In the genomic region with DNA sequence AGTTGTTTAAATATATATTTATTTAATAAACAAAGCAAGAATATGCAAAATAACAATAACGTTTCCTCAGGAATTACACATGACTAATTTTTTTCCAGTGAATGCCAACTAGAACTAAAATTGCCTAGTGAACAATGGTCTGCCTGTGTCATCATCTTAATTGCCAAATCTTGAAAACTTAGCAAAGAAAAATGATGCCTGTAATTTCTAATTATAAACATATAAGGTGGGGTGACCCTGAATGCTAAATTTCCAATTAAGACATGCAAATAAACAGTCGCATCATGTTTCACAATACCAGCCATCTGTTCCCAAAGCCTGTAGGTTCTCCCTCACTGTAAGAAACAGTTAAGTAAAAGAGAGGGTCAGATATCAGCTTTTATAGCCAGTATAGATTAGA, we compare ENCODE assay signal across 19 cellular contexts.
DNase-seq lines count a peak whose midpoint lies in the region; ATAC-seq and TF ChIP-seq lines count a peak whose summit lies in the region.
"Had no signal": no experiment of that assay in that cellular context is flagged by ENCODE, and none has a peak within 500 bp of the region (broad histone marks: within the 10 kb centered on the region; RNA-seq: fewer than 3 reads in every experiment).

No MANE protein-coding gene starts in this region.

- ATAC-seq in HG03520 (IDR thresholded peaks at IDR 0.05; ENCODE audit: unreplicated experiment) (no peak), right lobe of liver (no peak), GM19035 (IDR thresholded peaks at IDR 0.05; ENCODE audit: unreplicated experiment) (no peak)
- ATAC-seq: HepG2, SK-N-SH treated with all-trans-retinoic acid at 6 μM for 48 hours had no signal

- no peaks in the 10 kb centered on the region for H3K27me3 ChIP-seq in right lobe of liver

- H3K27ac ChIP-seq in right lobe of liver, result no peak overlapping the region

- TF ChIP-seq CTCF in right lobe of liver (IDR thresholded peaks at IDR 0.05), result no peak

- DNase-seq in DMS 273 (lab: John Stamatoyannopoulos, UW; ENCODE audit: unreplicated experiment) (peak; percentile 78), NCI-H1694 (lab: John Stamatoyannopoulos, UW) (peak; percentile 37), NCI-H69 (lab: John Stamatoyannopoulos, UW) (peak; percentile 90), fibroblast of peridontal ligament (ENCODE audit: extremely low read depth) (peak; percentile 9), inferior parietal cortex (ENCODE audit: extremely low spot score) (no peak), right lobe of liver (no peak)
- DNase-seq: AML-193; CD4-positive, CD25-positive, alpha-beta regulatory T cell; DMS79; KG1; NCI-H1092; NCI-H146; NCI-H345; OCI-M1; SHP77 treated with DMSO at 0.1 percent for 48 hours had no signal

- H3K36me3 ChIP-seq in right lobe of liver, result no peaks in the 10 kb centered on the region

- intact Hi-C loops in right lobe of liver (cut with DNase I), result no loop called here

- no peaks in the 10 kb centered on the region for H3K9me3 ChIP-seq in right lobe of liver

- H3K4me1 ChIP-seq in right lobe of liver, result no peaks in the 10 kb centered on the region

- no peak overlapping the region for H3K4me3 ChIP-seq in right lobe of liver

- WGBS in right lobe of liver (ENCODE audit: insufficient coverage, low coverage, low lambda C conversion rate, missing lambda C conversion rate), result 49% methylated on average over 2 of the region's 2 CpGs

- TF ChIP-seq POLR2A in right lobe of liver (IDR thresholded peaks at IDR 0.05), result no peak

Comparison
In these comparisons a context has a peak if more than half of its experiments do, and no peak if none do; other contexts are left out.
1. DNase-seq: peak in DMS 273 (single experiment), NCI-H1694 (single experiment), NCI-H69 (single experiment) and fibroblast of peridontal ligament (single experiment); none in inferior parietal cortex (single experiment) and right lobe of liver (0 of 3).